In genomic region chr3:50616770-50617095, GRCh38 we compare ENCODE assay signal across 1 cellular context.
TF ChIP-seq lines count a peak whose summit lies in the region.

No MANE protein-coding gene starts in this region.

TF ChIP-seq in GM12878, 131 proteins besides CTCF, POLR2A, EP300 and RAD21:
- no peak for TF ChIP-seq HCFC1 (IDR thresholded peaks at IDR 0.05; ENCODE audit: low read length)
- TF ChIP-seq, protein P1, sequence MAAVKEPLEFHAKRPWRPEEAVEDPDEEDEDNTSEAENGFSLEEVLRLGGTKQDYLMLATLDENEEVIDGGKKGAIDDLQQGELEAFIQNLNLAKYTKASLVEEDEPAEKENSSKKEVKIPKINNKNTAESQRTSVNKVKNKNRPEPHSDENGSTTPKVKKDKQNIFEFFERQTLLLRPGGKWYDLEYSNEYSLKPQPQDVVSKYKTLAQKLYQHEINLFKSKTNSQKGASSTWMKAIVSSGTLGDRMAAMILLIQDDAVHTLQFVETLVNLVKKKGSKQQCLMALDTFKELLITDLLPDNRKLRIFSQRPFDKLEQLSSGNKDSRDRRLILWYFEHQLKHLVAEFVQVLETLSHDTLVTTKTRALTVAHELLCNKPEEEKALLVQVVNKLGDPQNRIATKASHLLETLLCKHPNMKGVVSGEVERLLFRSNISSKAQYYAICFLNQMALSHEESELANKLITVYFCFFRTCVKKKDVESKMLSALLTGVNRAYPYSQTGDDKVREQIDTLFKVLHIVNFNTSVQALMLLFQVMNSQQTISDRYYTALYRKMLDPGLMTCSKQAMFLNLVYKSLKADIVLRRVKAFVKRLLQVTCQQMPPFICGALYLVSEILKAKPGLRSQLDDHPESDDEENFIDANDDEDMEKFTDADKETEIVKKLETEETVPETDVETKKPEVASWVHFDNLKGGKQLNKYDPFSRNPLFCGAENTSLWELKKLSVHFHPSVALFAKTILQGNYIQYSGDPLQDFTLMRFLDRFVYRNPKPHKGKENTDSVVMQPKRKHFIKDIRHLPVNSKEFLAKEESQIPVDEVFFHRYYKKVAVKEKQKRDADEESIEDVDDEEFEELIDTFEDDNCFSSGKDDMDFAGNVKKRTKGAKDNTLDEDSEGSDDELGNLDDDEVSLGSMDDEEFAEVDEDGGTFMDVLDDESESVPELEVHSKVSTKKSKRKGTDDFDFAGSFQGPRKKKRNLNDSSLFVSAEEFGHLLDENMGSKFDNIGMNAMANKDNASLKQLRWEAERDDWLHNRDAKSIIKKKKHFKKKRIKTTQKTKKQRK (IDR thresholded peaks at IDR 0.05; ENCODE audit: low read depth, low read length): no peak
- peak; percentile 28 for TF ChIP-seq RELA (IDR thresholded peaks at IDR 0.05; ENCODE audit: borderline replicate concordance, partially characterized antibody)
- no peak for TF ChIP-seq NFXL1 (IDR thresholded peaks at IDR 0.05; ENCODE audit: borderline replicate concordance)
- no peak for TF ChIP-seq NR2C2 (IDR thresholded peaks at IDR 0.05; ENCODE audit: borderline replicate concordance, control insufficient read depth, insufficient read length, low read depth)
- TF ChIP-seq MXI1 (IDR thresholded peaks at IDR 0.05; ENCODE audit: low read depth, low read length): no peak
- TF ChIP-seq CBX5 (IDR thresholded peaks at IDR 0.05; ENCODE audit: low read depth): no peak
- no peak for TF ChIP-seq E4F1 (IDR thresholded peaks at IDR 0.05; ENCODE audit: borderline replicate concordance, partially characterized antibody)
- TF ChIP-seq TCF7 (IDR thresholded peaks at IDR 0.05; ENCODE audit: borderline replicate concordance): no peak
- TF ChIP-seq NFYA (IDR thresholded peaks at IDR 0.05; ENCODE audit: borderline replicate concordance, low read depth, low read length): no peak
- 0 out of 4 replicates have a peak, but pooled peaks of 1 of the 2 experiments have one; percentile 33 for TF ChIP-seq SRF (IDR thresholded peaks at IDR 0.05; ENCODE audit: low read depth in 2 of 2, low read length in 2 of 2)
- no peak for TF ChIP-seq TCF3 (IDR thresholded peaks at IDR 0.05; ENCODE audit: borderline replicate concordance, insufficient read depth, low read depth, low read length)
- no peak for TF ChIP-seq FOXM1 (IDR thresholded peaks at IDR 0.05; ENCODE audit: low read depth, low read length)
- TF ChIP-seq BCL3 (IDR thresholded peaks at IDR 0.05; ENCODE audit: borderline replicate concordance, insufficient read depth, low read depth, low read length, poor library complexity, severe bottlenecking): no peak
- peak; percentile 82; the same call in 1 of the 2 replicates for TF ChIP-seq CREB1 (IDR thresholded peaks at IDR 0.05; ENCODE audit: low read depth)
- TF ChIP-seq, protein P2, sequence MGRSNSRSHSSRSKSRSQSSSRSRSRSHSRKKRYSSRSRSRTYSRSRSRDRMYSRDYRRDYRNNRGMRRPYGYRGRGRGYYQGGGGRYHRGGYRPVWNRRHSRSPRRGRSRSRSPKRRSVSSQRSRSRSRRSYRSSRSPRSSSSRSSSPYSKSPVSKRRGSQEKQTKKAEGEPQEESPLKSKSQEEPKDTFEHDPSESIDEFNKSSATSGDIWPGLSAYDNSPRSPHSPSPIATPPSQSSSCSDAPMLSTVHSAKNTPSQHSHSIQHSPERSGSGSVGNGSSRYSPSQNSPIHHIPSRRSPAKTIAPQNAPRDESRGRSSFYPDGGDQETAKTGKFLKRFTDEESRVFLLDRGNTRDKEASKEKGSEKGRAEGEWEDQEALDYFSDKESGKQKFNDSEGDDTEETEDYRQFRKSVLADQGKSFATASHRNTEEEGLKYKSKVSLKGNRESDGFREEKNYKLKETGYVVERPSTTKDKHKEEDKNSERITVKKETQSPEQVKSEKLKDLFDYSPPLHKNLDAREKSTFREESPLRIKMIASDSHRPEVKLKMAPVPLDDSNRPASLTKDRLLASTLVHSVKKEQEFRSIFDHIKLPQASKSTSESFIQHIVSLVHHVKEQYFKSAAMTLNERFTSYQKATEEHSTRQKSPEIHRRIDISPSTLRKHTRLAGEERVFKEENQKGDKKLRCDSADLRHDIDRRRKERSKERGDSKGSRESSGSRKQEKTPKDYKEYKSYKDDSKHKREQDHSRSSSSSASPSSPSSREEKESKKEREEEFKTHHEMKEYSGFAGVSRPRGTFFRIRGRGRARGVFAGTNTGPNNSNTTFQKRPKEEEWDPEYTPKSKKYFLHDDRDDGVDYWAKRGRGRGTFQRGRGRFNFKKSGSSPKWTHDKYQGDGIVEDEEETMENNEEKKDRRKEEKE (IDR thresholded peaks at IDR 0.05): no peak
- no peak; a peak in 1 of 4 replicates for TF ChIP-seq BHLHE40 (IDR thresholded peaks at IDR 0.05; ENCODE audit: borderline replicate concordance in 1 of 2, low read depth in 2 of 2, low read length in 1 of 2)
- TF ChIP-seq NFIC (IDR thresholded peaks at IDR 0.05; ENCODE audit: low read depth, low read length): no peak
- TF ChIP-seq SMAD5 (IDR thresholded peaks at IDR 0.05; ENCODE audit: low read depth): no peak
- TF ChIP-seq, protein P3, sequence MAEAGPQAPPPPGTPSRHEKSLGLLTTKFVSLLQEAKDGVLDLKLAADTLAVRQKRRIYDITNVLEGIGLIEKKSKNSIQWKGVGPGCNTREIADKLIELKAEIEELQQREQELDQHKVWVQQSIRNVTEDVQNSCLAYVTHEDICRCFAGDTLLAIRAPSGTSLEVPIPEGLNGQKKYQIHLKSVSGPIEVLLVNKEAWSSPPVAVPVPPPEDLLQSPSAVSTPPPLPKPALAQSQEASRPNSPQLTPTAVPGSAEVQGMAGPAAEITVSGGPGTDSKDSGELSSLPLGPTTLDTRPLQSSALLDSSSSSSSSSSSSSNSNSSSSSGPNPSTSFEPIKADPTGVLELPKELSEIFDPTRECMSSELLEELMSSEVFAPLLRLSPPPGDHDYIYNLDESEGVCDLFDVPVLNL (IDR thresholded peaks at IDR 0.05; ENCODE audit: low read depth, low read length): peak; percentile 34; the same call in 1 of the 2 replicates
- TF ChIP-seq, protein P4, sequence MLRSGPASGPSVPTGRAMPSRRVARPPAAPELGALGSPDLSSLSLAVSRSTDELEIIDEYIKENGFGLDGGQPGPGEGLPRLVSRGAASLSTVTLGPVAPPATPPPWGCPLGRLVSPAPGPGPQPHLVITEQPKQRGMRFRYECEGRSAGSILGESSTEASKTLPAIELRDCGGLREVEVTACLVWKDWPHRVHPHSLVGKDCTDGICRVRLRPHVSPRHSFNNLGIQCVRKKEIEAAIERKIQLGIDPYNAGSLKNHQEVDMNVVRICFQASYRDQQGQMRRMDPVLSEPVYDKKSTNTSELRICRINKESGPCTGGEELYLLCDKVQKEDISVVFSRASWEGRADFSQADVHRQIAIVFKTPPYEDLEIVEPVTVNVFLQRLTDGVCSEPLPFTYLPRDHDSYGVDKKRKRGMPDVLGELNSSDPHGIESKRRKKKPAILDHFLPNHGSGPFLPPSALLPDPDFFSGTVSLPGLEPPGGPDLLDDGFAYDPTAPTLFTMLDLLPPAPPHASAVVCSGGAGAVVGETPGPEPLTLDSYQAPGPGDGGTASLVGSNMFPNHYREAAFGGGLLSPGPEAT (IDR thresholded peaks at IDR 0.05; ENCODE audit: low read depth): 0 out of 2 replicates have a peak, but pooled peaks have one; percentile 36
- no peak for TF ChIP-seq TBL1XR1 (IDR thresholded peaks at IDR 0.05; ENCODE audit: low read depth, low read length)
- TF ChIP-seq, protein P5, sequence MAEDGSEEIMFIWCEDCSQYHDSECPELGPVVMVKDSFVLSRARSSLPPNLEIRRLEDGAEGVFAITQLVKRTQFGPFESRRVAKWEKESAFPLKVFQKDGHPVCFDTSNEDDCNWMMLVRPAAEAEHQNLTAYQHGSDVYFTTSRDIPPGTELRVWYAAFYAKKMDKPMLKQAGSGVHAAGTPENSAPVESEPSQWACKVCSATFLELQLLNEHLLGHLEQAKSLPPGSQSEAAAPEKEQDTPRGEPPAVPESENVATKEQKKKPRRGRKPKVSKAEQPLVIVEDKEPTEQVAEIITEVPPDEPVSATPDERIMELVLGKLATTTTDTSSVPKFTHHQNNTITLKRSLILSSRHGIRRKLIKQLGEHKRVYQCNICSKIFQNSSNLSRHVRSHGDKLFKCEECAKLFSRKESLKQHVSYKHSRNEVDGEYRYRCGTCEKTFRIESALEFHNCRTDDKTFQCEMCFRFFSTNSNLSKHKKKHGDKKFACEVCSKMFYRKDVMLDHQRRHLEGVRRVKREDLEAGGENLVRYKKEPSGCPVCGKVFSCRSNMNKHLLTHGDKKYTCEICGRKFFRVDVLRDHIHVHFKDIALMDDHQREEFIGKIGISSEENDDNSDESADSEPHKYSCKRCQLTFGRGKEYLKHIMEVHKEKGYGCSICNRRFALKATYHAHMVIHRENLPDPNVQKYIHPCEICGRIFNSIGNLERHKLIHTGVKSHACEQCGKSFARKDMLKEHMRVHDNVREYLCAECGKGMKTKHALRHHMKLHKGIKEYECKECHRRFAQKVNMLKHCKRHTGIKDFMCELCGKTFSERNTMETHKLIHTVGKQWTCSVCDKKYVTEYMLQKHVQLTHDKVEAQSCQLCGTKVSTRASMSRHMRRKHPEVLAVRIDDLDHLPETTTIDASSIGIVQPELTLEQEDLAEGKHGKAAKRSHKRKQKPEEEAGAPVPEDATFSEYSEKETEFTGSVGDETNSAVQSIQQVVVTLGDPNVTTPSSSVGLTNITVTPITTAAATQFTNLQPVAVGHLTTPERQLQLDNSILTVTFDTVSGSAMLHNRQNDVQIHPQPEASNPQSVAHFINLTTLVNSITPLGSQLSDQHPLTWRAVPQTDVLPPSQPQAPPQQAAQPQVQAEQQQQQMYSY (CRISPR knock-in tag; IDR thresholded peaks at IDR 0.05): no peak
- no peak for TF ChIP-seq RBBP5 (conservative IDR thresholded peaks at IDR 0.05)
- TF ChIP-seq WRNIP1 (IDR thresholded peaks at IDR 0.05; ENCODE audit: borderline replicate concordance, low read depth, low read length): no peak
- TF ChIP-seq SIN3A (IDR thresholded peaks at IDR 0.05; ENCODE audit: low read depth, low read length): peak; percentile 80; the same call in 1 of the 2 replicates
- TF ChIP-seq EGR1 (IDR thresholded peaks at IDR 0.05; ENCODE audit: borderline replicate concordance in 1 of 2, low read depth in 2 of 2, low read length in 2 of 2): peak in 1 of 2 experiments; percentile 77; a peak in 1 of 3 replicates
- TF ChIP-seq CREM (IDR thresholded peaks at IDR 0.05; ENCODE audit: low read depth): peak; percentile 82
TF ChIP-seq in GM12878: peak in this region for 8.
